Comparison of ENCODE assay signal across 8 cellular contexts in genomic region chr3:196631655-196632032, GRCh38. TPM values are rescaled to one million over a fixed set of nuclear protein-coding genes. Genes with fewer than 3 reads are reported as not detected.
DNase-seq lines count a peak whose midpoint lies in the region; ATAC-seq, FAIRE-seq and TF ChIP-seq lines count a peak whose summit lies in the region.

No MANE protein-coding gene starts in this region.

- peak overlapping the region; percentile 43 to 85 (median 80) for H3K9ac ChIP-seq in H1 (replicated peaks in 1 of 4; ENCODE audit: extremely low read depth in 1 of 4, low read depth in 3 of 4, low read length in 3 of 4)

- H4K5ac ChIP-seq in H1 (ENCODE audit: insufficient read length, low read depth, low read length), result peak overlapping the region; percentile 94

- no peak for TF ChIP-seq EP300 in H1 (IDR thresholded peaks at IDR 0.05; ENCODE audit: borderline replicate concordance in 1 of 2, low read depth in 2 of 2, low read length in 2 of 2)
- TF ChIP-seq EP300 in ovary (IDR thresholded peaks at IDR 0.05), result no peak

- ATAC-seq in GM21737 (IDR thresholded peaks at IDR 0.05; ENCODE audit: unreplicated experiment), result no peak

- H3K4me1 ChIP-seq in OCI-LY7 (ENCODE audit: insufficient read depth, low read length, poor library complexity, severe bottlenecking) (peaks cover 34% of the 10 kb centered on the region), H1 (replicated peaks in 1 of 4; ENCODE audit: control insufficient read depth in 3 of 4, insufficient read depth in 4 of 4, low read length in 3 of 4) (peaks cover 5 to 19% (median 14%) of the 10 kb centered on the region in 4 experiments), ovary (ENCODE audit: insufficient read depth) (peaks cover 3% of the 10 kb centered on the region)

- CTCF ChIA-PET in OCI-LY7 (lab: Charles Lee; ENCODE audit: unreplicated experiment), result interaction anchor here (0.9 kb wide), 1 partner anchor 22 kb away, joined by 4 read pairs; no protein-coding TSS in a partner anchor
- CTCF ChIA-PET in H1 (lab: Charles Lee; ENCODE audit: partially characterized antibody), result interaction anchor here (1.2 to 1.8 kb wide), 3 partner anchors 11 to 54 kb away, joined by 4 to 7 read pairs (median 6); no protein-coding TSS in a partner anchor

- 0 out of 2 replicates have a peak overlapping the region, but pooled peaks have one; percentile 88 for H2AK5ac ChIP-seq in H1 (ENCODE audit: low read depth, low read length)

- H3K4me2 ChIP-seq in OCI-LY7 (ENCODE audit: low read length), result peak overlapping the region; percentile 76
- H3K4me2 ChIP-seq in H1 (ENCODE audit: insufficient read depth in 1 of 2, low read depth in 2 of 2, low read length in 2 of 2), result peak overlapping the region; percentile 82 to 94

- no peak for FAIRE-seq in H1 (lab: Jason Lieb, UNC)
- no peak for FAIRE-seq in HTR-8/SVneo (lab: Jason Lieb, UNC)

- no peak overlapping the region for H3K23ac ChIP-seq in H1 (ENCODE audit: insufficient read length)

- TF ChIP-seq POLR2A in H1 (IDR thresholded peaks at IDR 0.05; ENCODE audit: control extremely low read depth in 1 of 2, low read depth in 2 of 2, low read length in 2 of 2) (no peak), ovary (IDR thresholded peaks at IDR 0.05) (no peak)

- no peak for TF ChIP-seq CTCF in OCI-LY7 (conservative IDR thresholded peaks at IDR 0.05; ENCODE audit: low read length)
- TF ChIP-seq CTCF in H1 (IDR thresholded peaks at IDR 0.05; ENCODE audit: control extremely low read depth in 1 of 3, insufficient read depth in 1 of 3, low read depth in 1 of 3, low read length in 3 of 3), result no peak
- no peak for TF ChIP-seq CTCF in ovary (IDR thresholded peaks at IDR 0.05)

- peak overlapping the region; percentile 98 for H4K91ac ChIP-seq in H1 (replicated peaks; ENCODE audit: insufficient read length, low read length)

- H2BK120ac ChIP-seq in H1 (replicated peaks; ENCODE audit: low read depth, low read length), result peak overlapping the region; percentile 85

- peak overlapping the region; percentile 43 for H3K56ac ChIP-seq in H1 (replicated peaks; ENCODE audit: insufficient read length, low read depth, low read length)

- H2BK15ac ChIP-seq in H1 (ENCODE audit: low read length), result peak overlapping the region; percentile 100

- intact Hi-C loops in OCI-LY7 (cut with micrococcal nuclease; ENCODE audit: unreplicated experiment), result loop anchor here (1.0 to 10.0 kb wide), 4 partner anchors 12 to 663 kb away; partner anchors contain the start of gene DLG1
- intact Hi-C loops in ovary (cut with DNase I), result loop anchor here in 1 of 4 donors (5.0 kb wide), 1 partner anchor 306 kb away; no protein-coding TSS in a partner anchor

- no peak overlapping the region for H3K14ac ChIP-seq in H1 (ENCODE audit: insufficient read length)

- no peaks in the 10 kb centered on the region for H3K79me2 ChIP-seq in OCI-LY7 (ENCODE audit: insufficient read depth, low read depth, low read length)
- H3K79me2 ChIP-seq in H1 (ENCODE audit: control insufficient read depth in 1 of 2, insufficient read depth in 2 of 2, low read length in 2 of 2), result no peaks in the 10 kb centered on the region

- peaks cover 6% of the 10 kb centered on the region for H3K23me2 ChIP-seq in H1 (ENCODE audit: low read depth, low read length)

- TF ChIP-seq RAD21 in H1 (IDR thresholded peaks at IDR 0.05 in 1 of 2, conservative IDR thresholded peaks at IDR 0.05 in 1 of 2; ENCODE audit: low read depth in 2 of 2, low read length in 2 of 2), result no peak

- no peaks in the 10 kb centered on the region for H3K9me3 ChIP-seq in OCI-LY7 (ENCODE audit: low read length)
- no peaks in the 10 kb centered on the region for H3K9me3 ChIP-seq in H1 (ENCODE audit: insufficient read depth in 2 of 2, low read depth in 1 of 2, low read length in 1 of 2)
- H3K9me3 ChIP-seq in ovary, result no peaks in the 10 kb centered on the region

- H3K27me3 ChIP-seq in H1 (replicated peaks in 1 of 4; ENCODE audit: control insufficient read depth in 3 of 4, extremely low read depth in 1 of 4, insufficient read depth in 3 of 4, low read length in 3 of 4), result no peaks in the 10 kb centered on the region
- H3K27me3 ChIP-seq in ovary, result no peaks in the 10 kb centered on the region

- peak overlapping the region; percentile 95; the same call in 1 of the 2 replicates for H4K8ac ChIP-seq in H1 (ENCODE audit: extremely low read depth, insufficient read depth, low read length)

- peak overlapping the region; percentile 98 for H2BK5ac ChIP-seq in H1 (ENCODE audit: low read depth, low read length)

- H3K36me3 ChIP-seq in OCI-LY7 (ENCODE audit: insufficient read depth, low read length) (no peaks in the 10 kb centered on the region), H1 (ENCODE audit: control insufficient read depth in 2 of 4, insufficient read depth in 4 of 4, low read length in 3 of 4) (no peaks in the 10 kb centered on the region), ovary (no peaks in the 10 kb centered on the region)

- H3K9me2 ChIP-seq in OCI-LY7 (ENCODE audit: insufficient read depth, low read length), result no peaks in the 10 kb centered on the region

- peak overlapping the region; percentile 70 for H3K27ac ChIP-seq in OCI-LY7 (ENCODE audit: low read depth, low read length, poor library complexity, severe bottlenecking)
- H3K27ac ChIP-seq in H1 (ENCODE audit: low read depth, low read length), result peak overlapping the region; percentile 94
- H3K27ac ChIP-seq in ovary, result no peak overlapping the region

- BruUV-seq in OCI-LY7 (replicated peaks; lab: Mats Ljungman, UMichigan), result no TSS peak

- peak overlapping the region; percentile 100 for H3K18ac ChIP-seq in H1 (ENCODE audit: extremely low read depth, low read length)

- H4K20me1 ChIP-seq in OCI-LY7 (ENCODE audit: insufficient read depth, low read length), result no peaks in the 10 kb centered on the region
- no peaks in the 10 kb centered on the region for H4K20me1 ChIP-seq in H1 (replicated peaks in 1 of 2; ENCODE audit: control insufficient read depth in 1 of 2, insufficient read depth in 2 of 2, low read length in 2 of 2)

- 53% methylated on average over 5 of the region's 5 CpGs; no CpG with 5 or more reads in 1 of the 2 experiments for WGBS in H1 (ENCODE audit: extremely low coverage in 1 of 2, insufficient coverage in 1 of 2, insufficient read length in 1 of 2, insufficient replicate concordance in 2 of 2, low coverage in 1 of 2, low lambda C conversion rate in 2 of 2, missing lambda C conversion rate in 1 of 2), 2 experiments
- WGBS in ovary, 3 donors, result 16 to 23% (median 21%) methylated on average over 5 of the region's 5 CpGs

- peak overlapping the region; percentile 40; the same call in 1 of the 2 replicates for H2BK20ac ChIP-seq in H1 (ENCODE audit: low read length)

- H2AFZ ChIP-seq in OCI-LY7 (ENCODE audit: low read length) (peak overlapping the region; percentile 62; the same call in 1 of the 2 replicates), H1 (ENCODE audit: low read length) (peak overlapping the region; percentile 54)

- peak overlapping the region; percentile 97; the same call in 1 of the 2 replicates for H2BK12ac ChIP-seq in H1 (ENCODE audit: low read depth, low read length)

- H3K79me1 ChIP-seq in H1 (ENCODE audit: low read depth, low read length), result no peaks in the 10 kb centered on the region; the same call in 1 of the 2 replicates

- H3K4me3 ChIP-seq in OCI-LY7 (ENCODE audit: low read depth, low read length, poor library complexity, severe bottlenecking), result peak overlapping the region; percentile 68
- peak overlapping the region; percentile 32 to 62 (median 56) for H3K4me3 ChIP-seq in H1 (ENCODE audit: extremely low read depth in 1 of 4, insufficient read depth in 2 of 4, low read depth in 3 of 4, low read length in 4 of 4)
- peak overlapping the region; percentile 47 for H3K4me3 ChIP-seq in ovary

- H3K4ac ChIP-seq in H1 (replicated peaks; ENCODE audit: insufficient read length, low read depth, low read length), result peak overlapping the region; percentile 69

- DNase-seq in NCI-H2196 (lab: John Stamatoyannopoulos, UW; ENCODE audit: unreplicated experiment), result peak; percentile 63
- no peak for DNase-seq in NCI-H2196 treated with DMSO at 0.1 percent for 48 hours (lab: John Stamatoyannopoulos, UW; ENCODE audit: unreplicated experiment)
- no peak for DNase-seq in OCI-LY7 (ENCODE audit: low spot score)
- DNase-seq in H1 (ENCODE audit: low read depth in 1 of 2, low spot score in 2 of 2), result no peak
- DNase-seq in ovary, result no peak
- DNase-seq in GM03348 (ENCODE audit: low spot score), result no peak
- no peak for DNase-seq in HTR-8/SVneo (ENCODE audit: insufficient read length, low spot score)

- POLR2A ChIA-PET in OCI-LY7 (lab: Charles Lee), result interaction anchor here (0.6 to 1.4 kb wide), 7 partner anchors 11 to 227 kb away, joined by 3 to 9 read pairs (median 3); partner anchors contain the start of genes CEP19 and PIGX
- POLR2A ChIA-PET in H1 (lab: Charles Lee; ENCODE audit: partially characterized antibody), result interaction anchor here (0.6 to 5.9 kb wide), 17 partner anchors 9 to 310 kb away, joined by 3 to 36 read pairs (median 4); partner anchors contain the start of genes NCBP2, NRROS and SENP5

RNA-seq across cellular contexts. Expression of gene NRROS, which starts 7.8 kb away (rescaled TPM):
- 0.51 and 1.1 TPM in 2 replicates for total RNA-seq in OCI-LY7 (2014; rRNA removed; shearing (Covaris generic))
- total RNA-seq in OCI-LY7 (2022) (3.7 and 3.8 TPM in 2 replicates), ovary (1 to 10 TPM in 6 of 7 donors, under 1 TPM in 1; 0.80 to 6.3 (median 3.4) TPM)
- total RNA-seq in H1 (2021; fragmentation: NEBNext Ultra II Directional; extraction: Animal tissue kit (Norgen Biotek cat#: 25700)), result 5.1 and 5.3 TPM in 2 replicates
- polyA plus RNA-seq in H1 (2011; rRNA removed) (6.8 and 7.3 TPM in 2 replicates), ovary (1 to 10 TPM; 2.9 to 3.2 TPM)
- polyA plus RNA-seq in H1 (2011; cell fraction: cytosol; rRNA removed), result 2.3 TPM
- polyA plus RNA-seq in H1 (2011; cell fraction: nucleus; rRNA removed), result 5.1 TPM
- polyA plus RNA-seq in H1 (2012, experiment 1 of 2), result 3.4 to 7.6 TPM (median 6.4 TPM) in 4 replicates
- polyA plus RNA-seq in H1 (2012, experiment 2 of 2), result 5.6 TPM
- 10.3 TPM for polyA plus RNA-seq in H1 (2013, experiment 1 of 2)
- 10.1 TPM for polyA plus RNA-seq in H1 (2013, experiment 2 of 2)
- polyA minus RNA-seq in H1 (2011; rRNA and poly(A)+ RNA removed), result 2.2 and 2.6 TPM in 2 replicates
- 1.2 TPM for polyA minus RNA-seq in H1 (2011; cell fraction: cytosol; rRNA and poly(A)+ RNA removed)
- polyA minus RNA-seq in H1 (2011; cell fraction: nucleus; rRNA and poly(A)+ RNA removed), result 2.8 TPM

Comparison
In these comparisons a context has a peak if more than half of its experiments do, and no peak if none do; other contexts are left out.
1. H3K27ac ChIP-seq: peak in OCI-LY7 (single experiment) and H1 (single experiment); none in ovary (0 of 2).
2. Peak in every context shown above with its lines, with median percentiles within 50 percentile points of each other: H3K4me3 ChIP-seq.